Comparison of ENCODE assay signal across 27 cellular contexts in the genomic region with DNA sequence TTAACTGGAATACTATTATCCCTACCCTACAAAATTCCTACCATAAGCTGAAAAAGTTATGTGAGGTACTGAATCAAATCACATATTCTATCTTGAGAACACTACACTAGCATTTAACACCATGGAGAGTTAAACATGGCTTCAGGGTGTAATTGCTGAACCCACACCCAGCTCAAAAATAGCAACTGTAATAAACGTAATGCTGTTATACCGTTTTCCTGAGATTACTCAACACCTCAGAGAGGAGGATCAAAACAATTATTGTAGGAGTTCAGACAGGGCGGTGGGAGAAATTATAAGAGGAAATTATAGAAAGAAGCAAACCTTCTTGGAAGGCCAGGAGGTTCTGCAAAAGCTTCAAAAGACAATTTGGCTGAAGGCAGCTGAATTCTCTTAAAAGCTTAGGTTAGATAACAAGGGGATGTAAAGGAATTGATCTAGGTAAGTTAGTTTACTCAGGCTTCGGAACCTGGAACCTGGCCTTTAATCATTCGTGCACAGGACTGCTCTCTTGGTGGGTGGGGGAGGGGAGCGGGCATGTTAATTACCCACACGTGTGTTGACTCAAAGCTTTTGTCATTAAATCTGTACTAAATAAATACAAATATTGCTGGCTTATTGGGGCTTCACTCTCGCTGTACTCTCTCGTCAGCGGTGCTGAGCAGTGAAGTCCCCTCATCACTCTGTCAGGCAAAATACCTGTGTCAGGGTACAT. TPM values are rescaled to one million over a fixed set of nuclear protein-coding genes. Genes with fewer than 3 reads are reported as not detected.
DNase-seq lines count a peak whose midpoint lies in the region; ATAC-seq, FAIRE-seq and TF ChIP-seq lines count a peak whose summit lies in the region.
"Had no signal": no experiment of that assay in that cellular context is flagged by ENCODE, and none has a peak within 500 bp of the region (broad histone marks: within the 10 kb centered on the region; RNA-seq: fewer than 3 reads in every experiment).

No MANE protein-coding gene starts in this region.

- in situ Hi-C loops in KBM-7 (cut with MboI; ENCODE audit: low pct_unique_long_range_greater_than_20kb, low sequenced_read_pairs), result no loop called here

- intact Hi-C loops in left colon (cut with DNase I, micrococcal nuclease), result no loop called here

- TF ChIP-seq POLR2A in GM12891 (IDR thresholded peaks at IDR 0.05; ENCODE audit: low read depth, low read length), result no peak

- ATAC-seq in left colon (peak; percentile 86), GM18873 (IDR thresholded peaks at IDR 0.05; ENCODE audit: low FRiP score, unreplicated experiment) (no peak)
- ATAC-seq: GM12878, SK-N-SH treated with all-trans-retinoic acid at 6 μM for 48 hours, T-helper 17 cell had no signal

- H3K4me3 ChIP-seq in foreskin fibroblast (ENCODE audit: low read depth in 1 of 2, low read length in 2 of 2), result no peak overlapping the region
- H3K4me3 ChIP-seq: BLaER1 treated with 17β-estradiol and CSF1 and Interleukin-3, amounts not matched to agents 10 nM and 100 nM; GM12878; MG63 had no signal

- peak; percentile 9 for FAIRE-seq in GM12891 (lab: Jason Lieb, UNC)
- FAIRE-seq: A204.1, D721Med, G401.6, GM12878, GM19239 had no signal

- DNase-seq in GM12891 (ENCODE audit: insufficient read length, low spot score) (no peak), KBM-7 (peak; percentile 8), NOMO-1 treated with dmso at 0.1 percent for 144 hours (lab: John Stamatoyannopoulos, UW; ENCODE audit: unreplicated experiment) (peak; percentile 27), left colon (peak in 1 of 2 donors; percentile 58), NCI-H2029 (lab: John Stamatoyannopoulos, UW) (no peak), foreskin fibroblast (no peak), AG20443 (ENCODE audit: low spot score) (no peak)
- DNase-seq: AML-193; CD4-positive, alpha-beta T cell; H7; KG1; MG63; NCI-H1092 treated with DMSO at 0.1 percent for 48 hours; NCI-H1436; NCI-H187 treated with DMSO at 0.1 percent for 48 hours; NCI-H2107; NCI-H446 treated with DMSO at 0.1 percent for 48 hours; NCI-H526 treated with DMSO at 0.1 percent for 48 hours; T-helper 17 cell had no signal

- TF ChIP-seq CTCF in foreskin fibroblast (IDR thresholded peaks at IDR 0.05; ENCODE audit: low read depth, low read length), result no peak

TF ChIP-seq in GM12891, 5 proteins besides CTCF, POLR2A, EP300 and RAD21:
- TF ChIP-seq PAX5 (IDR thresholded peaks at IDR 0.05; ENCODE audit: insufficient read depth, low read length, severe bottlenecking) (no peak), POU2F2 (IDR thresholded peaks at IDR 0.05; ENCODE audit: low read depth, low read length) (no peak), TAF1 (IDR thresholded peaks at IDR 0.05; ENCODE audit: low read depth, low read length) (no peak), SPI1 (IDR thresholded peaks at IDR 0.05; ENCODE audit: low read depth, low read length) (no peak), POLR2AphosphoS5 (IDR thresholded peaks at IDR 0.05; ENCODE audit: low read depth, low read length) (no peak)

RNA-seq across cellular contexts. Expression of gene IPO8, which starts 12.1 kb away (rescaled TPM):
- 15.0 TPM for polyA plus RNA-seq in GM12891 (2012; ENCODE audit: low read depth, missing spikeins)
- 10 to 100 TPM; 63.9 to 65.5 TPM for total RNA-seq in left colon

RNA-seq across cellular contexts. Expression of gene CAPRIN2, which starts 47.0 kb away (rescaled TPM):
- 4.1 TPM for polyA plus RNA-seq in GM12891 (2012; ENCODE audit: low read depth, missing spikeins)
- total RNA-seq in left colon, result 10 to 100 TPM; 10.3 to 13.9 TPM

Comparison
In these comparisons a context has a peak if more than half of its experiments do, and no peak if none do; other contexts are left out.
1. DNase-seq: peak in KBM-7 (single experiment) and NOMO-1 treated with dmso at 0.1 percent for 144 hours (single experiment); none in GM12891 (single experiment), NCI-H2029 (single experiment), foreskin fibroblast (0 of 2) and AG20443 (single experiment).